1 cellular context compared by ENCODE assay signal in the genomic region with DNA sequence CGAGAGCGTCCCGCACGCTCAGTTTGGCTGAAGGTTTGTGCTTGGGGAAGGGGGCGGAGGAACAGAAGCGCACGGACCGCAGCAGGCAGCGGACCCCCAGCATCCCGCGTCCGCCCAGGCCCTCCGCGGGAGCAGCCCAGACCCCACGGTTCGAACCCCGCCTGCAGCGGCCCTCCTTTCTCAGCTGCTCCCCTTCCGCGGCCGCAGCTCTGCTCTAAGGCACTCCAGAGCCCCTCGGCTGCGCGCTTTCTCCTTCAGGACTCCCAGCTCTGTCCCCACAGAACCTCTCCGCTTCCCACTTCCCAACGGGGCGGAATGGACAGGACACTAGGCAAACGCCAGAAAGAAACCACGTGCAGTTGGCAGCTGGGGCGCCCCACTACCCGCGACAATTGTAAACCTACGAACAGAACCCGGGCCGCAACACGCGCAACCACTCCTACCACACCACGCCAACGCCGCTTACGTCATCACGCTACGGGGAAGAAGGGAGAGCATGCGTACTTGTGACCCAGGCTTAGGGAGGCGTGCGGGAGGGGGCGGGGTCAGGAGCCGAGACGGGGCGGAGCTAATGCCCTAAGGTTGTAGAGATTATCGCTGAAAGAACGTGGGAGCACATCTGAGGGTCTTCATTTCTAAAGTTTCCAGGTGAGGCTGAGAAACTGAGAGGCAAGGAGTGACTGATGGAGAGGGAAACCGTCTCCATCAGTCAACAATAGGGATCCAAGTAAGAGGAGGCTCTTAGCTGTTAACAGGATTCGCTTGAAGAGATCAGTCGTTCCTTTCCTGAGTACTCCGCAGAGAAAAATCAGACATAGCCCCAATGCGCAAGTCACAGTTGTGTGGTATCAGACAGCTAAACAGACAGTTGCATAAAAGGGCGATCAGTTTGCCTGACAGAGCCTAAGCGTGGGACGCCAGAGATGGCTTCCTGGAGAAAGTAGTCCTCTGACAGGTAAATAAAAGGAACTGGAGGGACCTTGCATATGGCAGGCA.
TF ChIP-seq lines count a peak whose summit lies in the region.

Gene NARS2, minus strand, starts transcription at position 479 of the 996 bp plus-strand sequence. Its CDS starts 376 bp downstream, at position 103.

TF ChIP-seq in IMR-90, 13 proteins besides CTCF, POLR2A, EP300 and RAD21 (continued from another document):
- TF ChIP-seq ELK1 (IDR thresholded peaks at IDR 0.05; ENCODE audit: borderline replicate concordance, low read depth, low read length): no peak
- TF ChIP-seq RFX5 (IDR thresholded peaks at IDR 0.05; ENCODE audit: low read depth, low read length): no peak
- no peak for TF ChIP-seq MAFK (IDR thresholded peaks at IDR 0.05; ENCODE audit: low read depth, low read length)
- no peak; the same call in 1 of the 2 replicates for TF ChIP-seq BHLHE40 (IDR thresholded peaks at IDR 0.05; ENCODE audit: low read depth, low read length)
- no peak for TF ChIP-seq RCOR1 (IDR thresholded peaks at IDR 0.05; ENCODE audit: insufficient replicate concordance, low read length)
